In genomic region chr7:13161125-13161524, GRCh38 we compare ENCODE assay signal across 1 cellular context.
TF ChIP-seq lines count a peak whose summit lies in the region.

No MANE protein-coding gene starts in this region.

TF ChIP-seq in K562, 482 proteins besides CTCF, POLR2A, EP300 and RAD21:
- no peak for TF ChIP-seq L3MBTL2 (IDR thresholded peaks at IDR 0.05)
- no peak for TF ChIP-seq HNRNPLL (IDR thresholded peaks at IDR 0.05; ENCODE audit: low read depth, low read length, poor library complexity, severe bottlenecking)
- no peak for TF ChIP-seq FOXA3 (CRISPR knock-in tag; conservative IDR thresholded peaks at IDR 0.05 in 1 of 2, IDR thresholded peaks at IDR 0.05 in 1 of 2)
- no peak for TF ChIP-seq MCM3 (IDR thresholded peaks at IDR 0.05)
- no peak for TF ChIP-seq PCBP1 (IDR thresholded peaks at IDR 0.05; ENCODE audit: low read depth, low read length, poor library complexity, severe bottlenecking)
- no peak for TF ChIP-seq ZNF239 (CRISPR knock-in tag; IDR thresholded peaks at IDR 0.05)
- no peak for TF ChIP-seq ZBTB8A (IDR thresholded peaks at IDR 0.05; ENCODE audit: partially characterized antibody)
- TF ChIP-seq TCFL5 (CRISPR knock-in tag; conservative IDR thresholded peaks at IDR 0.05) = no peak
- TF ChIP-seq CAMTA2 (CRISPR knock-in tag; conservative IDR thresholded peaks at IDR 0.05) = no peak
- TF ChIP-seq ARNT (IDR thresholded peaks at IDR 0.05) = no peak
- TF ChIP-seq NCOA4 (IDR thresholded peaks at IDR 0.05; ENCODE audit: partially characterized antibody) = no peak
- no peak for TF ChIP-seq RBM14 (IDR thresholded peaks at IDR 0.05; ENCODE audit: borderline replicate concordance, insufficient read depth, low read depth, low read length)
- no peak for TF ChIP-seq PREB (CRISPR knock-in tag; IDR thresholded peaks at IDR 0.05)
- no peak for TF ChIP-seq HCFC1 (IDR thresholded peaks at IDR 0.05; ENCODE audit: low read depth, low read length)
- no peak for TF ChIP-seq CBX8 (IDR thresholded peaks at IDR 0.05; ENCODE audit: borderline replicate concordance, extremely low read depth, low read depth, low read length, poor library complexity, severe bottlenecking)
- no peak for TF ChIP-seq ZBTB34 (CRISPR knock-in tag; IDR thresholded peaks at IDR 0.05)
- TF ChIP-seq ZNF561 (CRISPR knock-in tag; conservative IDR thresholded peaks at IDR 0.05) = no peak
- no peak for TF ChIP-seq RBFOX2 (IDR thresholded peaks at IDR 0.05; ENCODE audit: low read depth, low read length)
- TF ChIP-seq ZBTB17 (CRISPR knock-in tag; IDR thresholded peaks at IDR 0.05) = no peak
